In genomic region chr3:47283596-47284364, GRCh38 we compare ENCODE assay signal across 1 cellular context.
TF ChIP-seq lines count a peak whose summit lies in the region.

No MANE protein-coding gene starts in this region.

TF ChIP-seq in K562, 482 proteins besides CTCF, POLR2A, EP300 and RAD21 (continued from another document):
- TF ChIP-seq RBM25 (IDR thresholded peaks at IDR 0.05; ENCODE audit: low read depth, low read length, severe bottlenecking), result peak; percentile 84
- 0 out of 2 replicates have a peak, but pooled peaks have one; percentile 6 for TF ChIP-seq SPI1 (IDR thresholded peaks at IDR 0.05; ENCODE audit: borderline replicate concordance, low read depth, low read length)
- TF ChIP-seq SIX5 (IDR thresholded peaks at IDR 0.05; ENCODE audit: borderline replicate concordance in 1 of 2, insufficient read depth in 1 of 2, low read depth in 1 of 2, low read length in 2 of 2), result no peak
- no peak for TF ChIP-seq ZNF609 (CRISPR knock-in tag; IDR thresholded peaks at IDR 0.05; ENCODE audit: borderline replicate concordance)
- peak; percentile 88 for TF ChIP-seq BCOR (IDR thresholded peaks at IDR 0.05)
- no peak for TF ChIP-seq BRD9 (IDR thresholded peaks at IDR 0.05; ENCODE audit: low read depth, partially characterized antibody)
- TF ChIP-seq SIN3A (IDR thresholded peaks at IDR 0.05; ENCODE audit: borderline replicate concordance in 2 of 2, control insufficient read depth in 1 of 2, low read depth in 2 of 2, low read length in 2 of 2), result 0 out of 4 replicates have a peak, but pooled peaks of 1 of the 2 experiments have one; percentile 24
- no peak for TF ChIP-seq SREBF2 (CRISPR knock-in tag; IDR thresholded peaks at IDR 0.05)
- TF ChIP-seq KLF6 (CRISPR knock-in tag; IDR thresholded peaks at IDR 0.05; ENCODE audit: borderline replicate concordance), result no peak
- TF ChIP-seq JUN (IDR thresholded peaks at IDR 0.05; ENCODE audit: borderline replicate concordance, low read depth, low read length), result no peak
- no peak for TF ChIP-seq JUN (CRISPR knock-in tag; IDR thresholded peaks at IDR 0.05; ENCODE audit: borderline replicate concordance)
- TF ChIP-seq, protein P1, sequence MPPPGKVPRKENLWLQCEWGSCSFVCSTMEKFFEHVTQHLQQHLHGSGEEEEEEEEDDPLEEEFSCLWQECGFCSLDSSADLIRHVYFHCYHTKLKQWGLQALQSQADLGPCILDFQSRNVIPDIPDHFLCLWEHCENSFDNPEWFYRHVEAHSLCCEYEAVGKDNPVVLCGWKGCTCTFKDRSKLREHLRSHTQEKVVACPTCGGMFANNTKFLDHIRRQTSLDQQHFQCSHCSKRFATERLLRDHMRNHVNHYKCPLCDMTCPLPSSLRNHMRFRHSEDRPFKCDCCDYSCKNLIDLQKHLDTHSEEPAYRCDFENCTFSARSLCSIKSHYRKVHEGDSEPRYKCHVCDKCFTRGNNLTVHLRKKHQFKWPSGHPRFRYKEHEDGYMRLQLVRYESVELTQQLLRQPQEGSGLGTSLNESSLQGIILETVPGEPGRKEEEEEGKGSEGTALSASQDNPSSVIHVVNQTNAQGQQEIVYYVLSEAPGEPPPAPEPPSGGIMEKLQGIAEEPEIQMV (tag; conservative IDR thresholded peaks at IDR 0.05; ENCODE audit: low read depth), result no peak
- 0 out of 4 replicates have a peak, but pooled peaks of 1 of the 2 experiments have one; percentile 8 for TF ChIP-seq NONO (IDR thresholded peaks at IDR 0.05; ENCODE audit: low read depth in 2 of 2, low read length in 1 of 2)
- peak; percentile 31; the same call in 1 of the 2 replicates for TF ChIP-seq RB1 (IDR thresholded peaks at IDR 0.05; ENCODE audit: low read depth)
- TF ChIP-seq SMARCA5 (IDR thresholded peaks at IDR 0.05), result peak; percentile 44; the same call in 1 of the 2 replicates
- 0 out of 2 replicates have a peak, but pooled peaks have one; percentile 14 for TF ChIP-seq ZNF511 (CRISPR knock-in tag; IDR thresholded peaks at IDR 0.05)
- no peak for TF ChIP-seq ZNF445 (CRISPR knock-in tag; IDR thresholded peaks at IDR 0.05; ENCODE audit: low read depth)
- peak; percentile 99 for TF ChIP-seq ZNF121 (CRISPR knock-in tag; conservative IDR thresholded peaks at IDR 0.05)
- TF ChIP-seq ZNF253 (CRISPR knock-in tag; conservative IDR thresholded peaks at IDR 0.05), result no peak
- no peak for TF ChIP-seq SMARCC2 (IDR thresholded peaks at IDR 0.05; ENCODE audit: low read depth)
- no peak for TF ChIP-seq STAT5B (CRISPR knock-in tag; IDR thresholded peaks at IDR 0.05)
- TF ChIP-seq CSDE1 (IDR thresholded peaks at IDR 0.05), result 0 out of 4 replicates have a peak, but pooled peaks of 1 of the 2 experiments have one; percentile 18
- TF ChIP-seq, protein P2, sequence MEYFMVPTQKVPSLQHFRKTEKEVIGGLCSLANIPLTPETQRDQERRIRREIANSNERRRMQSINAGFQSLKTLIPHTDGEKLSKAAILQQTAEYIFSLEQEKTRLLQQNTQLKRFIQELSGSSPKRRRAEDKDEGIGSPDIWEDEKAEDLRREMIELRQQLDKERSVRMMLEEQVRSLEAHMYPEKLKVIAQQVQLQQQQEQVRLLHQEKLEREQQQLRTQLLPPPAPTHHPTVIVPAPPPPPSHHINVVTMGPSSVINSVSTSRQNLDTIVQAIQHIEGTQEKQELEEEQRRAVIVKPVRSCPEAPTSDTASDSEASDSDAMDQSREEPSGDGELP (CRISPR knock-in tag; IDR thresholded peaks at IDR 0.05; ENCODE audit: borderline replicate concordance), result peak; percentile 60; the same call in 1 of the 2 replicates
- TF ChIP-seq RNF219 (CRISPR knock-in tag; IDR thresholded peaks at IDR 0.05), result no peak
- TF ChIP-seq YY1 (IDR thresholded peaks at IDR 0.05; ENCODE audit: borderline replicate concordance in 1 of 3, control insufficient read depth in 1 of 3, extremely low read depth in 1 of 3, insufficient read depth in 3 of 3, insufficient read length in 1 of 3, insufficient replicate concordance in 2 of 3, low read depth in 1 of 3, low read length in 2 of 3), result peak in 1 of 3 experiments; percentile 2
- TF ChIP-seq EWSR1 (IDR thresholded peaks at IDR 0.05; ENCODE audit: borderline replicate concordance, low read depth, partially characterized antibody), result no peak
- TF ChIP-seq, protein P3, sequence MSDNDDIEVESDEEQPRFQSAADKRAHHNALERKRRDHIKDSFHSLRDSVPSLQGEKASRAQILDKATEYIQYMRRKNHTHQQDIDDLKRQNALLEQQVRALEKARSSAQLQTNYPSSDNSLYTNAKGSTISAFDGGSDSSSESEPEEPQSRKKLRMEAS (CRISPR knock-in tag; IDR thresholded peaks at IDR 0.05), result peak; percentile 53; the same call in 1 of the 2 replicates
- TF ChIP-seq MNT (conservative IDR thresholded peaks at IDR 0.05), result peak in 1 of 2 experiments; percentile 17; a peak in 1 of 4 replicates
- TF ChIP-seq ZNF263 (CRISPR knock-in tag; IDR thresholded peaks at IDR 0.05; ENCODE audit: borderline replicate concordance), result peak; percentile 28; the same call in 1 of the 2 replicates
- no peak for TF ChIP-seq PTBP1 (IDR thresholded peaks at IDR 0.05; ENCODE audit: low read depth, low read length)
- TF ChIP-seq, protein P4, sequence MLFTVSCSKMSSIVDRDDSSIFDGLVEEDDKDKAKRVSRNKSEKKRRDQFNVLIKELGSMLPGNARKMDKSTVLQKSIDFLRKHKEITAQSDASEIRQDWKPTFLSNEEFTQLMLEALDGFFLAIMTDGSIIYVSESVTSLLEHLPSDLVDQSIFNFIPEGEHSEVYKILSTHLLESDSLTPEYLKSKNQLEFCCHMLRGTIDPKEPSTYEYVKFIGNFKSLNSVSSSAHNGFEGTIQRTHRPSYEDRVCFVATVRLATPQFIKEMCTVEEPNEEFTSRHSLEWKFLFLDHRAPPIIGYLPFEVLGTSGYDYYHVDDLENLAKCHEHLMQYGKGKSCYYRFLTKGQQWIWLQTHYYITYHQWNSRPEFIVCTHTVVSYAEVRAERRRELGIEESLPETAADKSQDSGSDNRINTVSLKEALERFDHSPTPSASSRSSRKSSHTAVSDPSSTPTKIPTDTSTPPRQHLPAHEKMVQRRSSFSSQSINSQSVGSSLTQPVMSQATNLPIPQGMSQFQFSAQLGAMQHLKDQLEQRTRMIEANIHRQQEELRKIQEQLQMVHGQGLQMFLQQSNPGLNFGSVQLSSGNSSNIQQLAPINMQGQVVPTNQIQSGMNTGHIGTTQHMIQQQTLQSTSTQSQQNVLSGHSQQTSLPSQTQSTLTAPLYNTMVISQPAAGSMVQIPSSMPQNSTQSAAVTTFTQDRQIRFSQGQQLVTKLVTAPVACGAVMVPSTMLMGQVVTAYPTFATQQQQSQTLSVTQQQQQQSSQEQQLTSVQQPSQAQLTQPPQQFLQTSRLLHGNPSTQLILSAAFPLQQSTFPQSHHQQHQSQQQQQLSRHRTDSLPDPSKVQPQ (CRISPR knock-in tag; IDR thresholded peaks at IDR 0.05; ENCODE audit: borderline replicate concordance), result no peak
- no peak for TF ChIP-seq CCAR2 (IDR thresholded peaks at IDR 0.05; ENCODE audit: low read depth, low read length)
- 0 out of 2 replicates have a peak, but pooled peaks have one; percentile 28 for TF ChIP-seq POLR2G (IDR thresholded peaks at IDR 0.05; ENCODE audit: low read depth, low read length)
- TF ChIP-seq, protein P5, sequence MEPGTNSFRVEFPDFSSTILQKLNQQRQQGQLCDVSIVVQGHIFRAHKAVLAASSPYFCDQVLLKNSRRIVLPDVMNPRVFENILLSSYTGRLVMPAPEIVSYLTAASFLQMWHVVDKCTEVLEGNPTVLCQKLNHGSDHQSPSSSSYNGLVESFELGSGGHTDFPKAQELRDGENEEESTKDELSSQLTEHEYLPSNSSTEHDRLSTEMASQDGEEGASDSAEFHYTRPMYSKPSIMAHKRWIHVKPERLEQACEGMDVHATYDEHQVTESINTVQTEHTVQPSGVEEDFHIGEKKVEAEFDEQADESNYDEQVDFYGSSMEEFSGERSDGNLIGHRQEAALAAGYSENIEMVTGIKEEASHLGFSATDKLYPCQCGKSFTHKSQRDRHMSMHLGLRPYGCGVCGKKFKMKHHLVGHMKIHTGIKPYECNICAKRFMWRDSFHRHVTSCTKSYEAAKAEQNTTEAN (CRISPR knock-in tag; IDR thresholded peaks at IDR 0.05), result 0 out of 2 replicates have a peak, but pooled peaks have one; percentile 31
- no peak for TF ChIP-seq ZSCAN32 (CRISPR knock-in tag; IDR thresholded peaks at IDR 0.05)
- TF ChIP-seq ETV6 (IDR thresholded peaks at IDR 0.05; ENCODE audit: borderline replicate concordance in 1 of 2, low read depth in 2 of 2, low read length in 1 of 2), result no peak
- TF ChIP-seq ETV6 (CRISPR knock-in tag; IDR thresholded peaks at IDR 0.05; ENCODE audit: borderline replicate concordance), result 0 out of 2 replicates have a peak, but pooled peaks have one; percentile 45
- peak; percentile 50 to 58; a peak in 3 of 4 replicates for TF ChIP-seq KDM1A (IDR thresholded peaks at IDR 0.05)
TF ChIP-seq in K562: peak in this region for 21.
